Comparison of ENCODE assay signal across 11 cellular contexts in genomic region chr1:21468597-21468996, GRCh38. TPM values are rescaled to one million over a fixed set of nuclear protein-coding genes. Genes with fewer than 3 reads are reported as not detected.
DNase-seq lines count a peak whose midpoint lies in the region; ATAC-seq and TF ChIP-seq lines count a peak whose summit lies in the region.
"Had no signal": no experiment of that assay in that cellular context is flagged by ENCODE, and none has a peak within 500 bp of the region (broad histone marks: within the 10 kb centered on the region; RNA-seq: fewer than 3 reads in every experiment).

No MANE protein-coding gene starts in this region.

- no peaks in the 10 kb centered on the region for H3K9me3 Mint-ChIP-seq in osteocyte (ENCODE audit: unreplicated experiment)

- H3K4me1 ChIP-seq in vagina: no peaks in the 10 kb centered on the region
- H3K4me1 ChIP-seq: testis had no signal

- no peaks in the 10 kb centered on the region for H3K9me3 ChIP-seq in vagina
- H3K9me3 ChIP-seq: testis had no signal

- no peak overlapping the region for H3K4me3 Mint-ChIP-seq in osteocyte (ENCODE audit: unreplicated experiment)

- no peaks in the 10 kb centered on the region for H3K27me3 ChIP-seq in vagina
- H3K27me3 ChIP-seq: testis had no signal

- intact Hi-C loops in vagina (cut with DNase I): no loop called here

- H3K4me3 ChIP-seq in Jurkat, Clone E6-1 (ENCODE audit: low read length): no peak overlapping the region
- H3K4me3 ChIP-seq in cardiac fibroblast (replicated peaks in 1 of 2; ENCODE audit: low read depth in 2 of 2, low read length in 2 of 2): no peak overlapping the region
- no peak overlapping the region for H3K4me3 ChIP-seq in vagina
- H3K4me3 ChIP-seq: testis had no signal

- no peaks in the 10 kb centered on the region for H3K4me1 Mint-ChIP-seq in osteocyte (ENCODE audit: unreplicated experiment)

- no peak overlapping the region for H3K27ac ChIP-seq in vagina
- H3K27ac ChIP-seq: testis, WERI-Rb-1 had no signal

- TF ChIP-seq POLR2A in vagina (IDR thresholded peaks at IDR 0.05): no peak

- H3K27me3 Mint-ChIP-seq in osteocyte (ENCODE audit: unreplicated experiment): no peaks in the 10 kb centered on the region

- peaks cover 43% of the 10 kb centered on the region for H3K36me3 Mint-ChIP-seq in osteocyte (ENCODE audit: unreplicated experiment)

- H3K27ac Mint-ChIP-seq in osteocyte (ENCODE audit: unreplicated experiment): no peak overlapping the region

- ATAC-seq in GM21360 (IDR thresholded peaks at IDR 0.05; ENCODE audit: unreplicated experiment): no peak
- ATAC-seq in GM21526 (IDR thresholded peaks at IDR 0.05; ENCODE audit: low FRiP score, unreplicated experiment): no peak

- peak; percentile 43 for DNase-seq in NCI-H510A treated with DMSO at 0.1 percent for 48 hours (lab: John Stamatoyannopoulos, UW)
- no peak for DNase-seq in NCI-H510A (lab: John Stamatoyannopoulos, UW)
- peak; percentile 38 for DNase-seq in Jurkat, Clone E6-1 (ENCODE audit: low read depth, low spot score)
- peak; percentile 50 to 53 for DNase-seq in cardiac fibroblast (ENCODE audit: low read depth in 2 of 2)
- no peak for DNase-seq in osteocyte (ENCODE audit: extremely low spot score, unreplicated experiment)
- no peak for DNase-seq in vagina (ENCODE audit: extremely low spot score in 2 of 2)
- DNase-seq: nucleus accumbens, testis, WERI-Rb-1 had no signal

- peak; percentile 52 for TF ChIP-seq CTCF in cardiac fibroblast (IDR thresholded peaks at IDR 0.05; ENCODE audit: low read depth, low read length)
- TF ChIP-seq CTCF in osteocyte (IDR thresholded peaks at IDR 0.05): peak; percentile 48
- TF ChIP-seq CTCF in vagina (IDR thresholded peaks at IDR 0.05): no peak

- no peaks in the 10 kb centered on the region for H3K36me3 ChIP-seq in vagina
- H3K36me3 ChIP-seq: WERI-Rb-1 had no signal

RNA-seq across cellular contexts. Expression of gene NBPF3, which starts 28.7 kb away (rescaled TPM):
- polyA plus RNA-seq in Jurkat, Clone E6-1 (2012; ENCODE audit: insufficient read depth, insufficient read length): 4.8 TPM
- total RNA-seq in osteocyte (30.4 and 31.0 TPM in 2 replicates), vagina (10.1 TPM)

RNA-seq across cellular contexts. Expression of gene ALPL, which starts 40.6 kb away (rescaled TPM):
- polyA plus RNA-seq in Jurkat, Clone E6-1 (2012; ENCODE audit: insufficient read depth, insufficient read length): not detected
- total RNA-seq in osteocyte (41.6 and 43.4 TPM in 2 replicates), vagina (6.6 TPM)

Comparison
In these comparisons a context has a peak if more than half of its experiments do, and no peak if none do; other contexts are left out.
1. DNase-seq: peak in NCI-H510A treated with DMSO at 0.1 percent for 48 hours (single experiment), Jurkat, Clone E6-1 (single experiment) and cardiac fibroblast (2 of 2); none in NCI-H510A (single experiment), osteocyte (single experiment) and vagina (0 of 2).
2. CTCF ChIP-seq: peak in cardiac fibroblast (single experiment) and osteocyte (single experiment); none in vagina (0 of 3).